Comparison of ENCODE assay signal across 19 cellular contexts in genomic region chrX:10048695-10049094, GRCh38.
DNase-seq lines count a peak whose midpoint lies in the region; ATAC-seq and TF ChIP-seq lines count a peak whose summit lies in the region.
"Had no signal": no experiment of that assay in that cellular context is flagged by ENCODE, and none has a peak within 500 bp of the region (broad histone marks: within the 10 kb centered on the region; RNA-seq: fewer than 3 reads in every experiment).

No MANE protein-coding gene starts in this region.

- WGBS in GM23248 (ENCODE audit: low coverage in 1 of 2, low lambda C conversion rate in 2 of 2, missing lambda C conversion rate in 2 of 2), 2 experiments, result 29 to 35% methylated on average over 7 of the region's 7 CpGs
- 82% methylated on average over 7 of the region's 7 CpGs for WGBS in smooth muscle cell (ENCODE audit: low lambda C conversion rate)

- in situ Hi-C loops in GM23248 (cut with MboI), result no loop called here

- H3K27ac ChIP-seq in GM23248 (peak overlapping the region; percentile 27; the same call in 1 of the 2 replicates), smooth muscle cell (ENCODE audit: low read depth) (peak overlapping the region; percentile 35), vagina (no peak overlapping the region)
- H3K27ac ChIP-seq: KMS-11, psoas muscle, transverse colon had no signal

- H3K4me3 ChIP-seq in GM23248, result peak overlapping the region; percentile 55
- no peak overlapping the region for H3K4me3 ChIP-seq in NT2/D1 (ENCODE audit: insufficient read length, low read depth)
- H3K4me3 ChIP-seq in fibroblast of the aortic adventitia (ENCODE audit: low read depth, low read length), result peak overlapping the region; percentile 46
- H3K4me3 ChIP-seq in smooth muscle cell, result no peak overlapping the region
- H3K4me3 ChIP-seq in vagina, result no peak overlapping the region
- H3K4me3 ChIP-seq: psoas muscle, transverse colon had no signal

- H3K4me2 ChIP-seq in GM23248 (ENCODE audit: unreplicated experiment) (peak overlapping the region; percentile 73), smooth muscle cell (no peak overlapping the region)
- H3K4me2 ChIP-seq: KMS-11 had no signal

- TF ChIP-seq CTCF in fibroblast of the aortic adventitia (IDR thresholded peaks at IDR 0.05; ENCODE audit: insufficient read depth, low read length) (no peak), smooth muscle cell (IDR thresholded peaks at IDR 0.05; ENCODE audit: borderline replicate concordance, insufficient read depth, poor library complexity, severe bottlenecking) (no peak), vagina (IDR thresholded peaks at IDR 0.05) (no peak)

- H3K9me2 ChIP-seq in GM23248 (ENCODE audit: insufficient read depth), result no peaks in the 10 kb centered on the region

- no peaks in the 10 kb centered on the region for H3K27me3 ChIP-seq in GM23248 (replicated peaks; ENCODE audit: insufficient read depth)
- no peaks in the 10 kb centered on the region for H3K27me3 ChIP-seq in NT2/D1 (ENCODE audit: insufficient read depth, insufficient read length)
- no peaks in the 10 kb centered on the region for H3K27me3 ChIP-seq in smooth muscle cell (ENCODE audit: low read depth)
- H3K27me3 ChIP-seq in vagina, result no peaks in the 10 kb centered on the region
- H3K27me3 ChIP-seq: transverse colon had no signal

- DNase-seq in GM23248 (peak; percentile 8), NT2/D1 (ENCODE audit: low read depth, low spot score) (no peak), fibroblast of the aortic adventitia (ENCODE audit: low read depth) (peak; percentile 30), smooth muscle cell (lab: John Stamatoyannopoulos, UW; ENCODE audit: unreplicated experiment) (no peak), activated T-cell treated with anti-CD3 and anti-CD28 coated beads for 4 hours (no peak), vagina (ENCODE audit: extremely low spot score in 2 of 2) (no peak)
- DNase-seq: activated CD8-positive, alpha-beta memory T cell treated with anti-CD3 and anti-CD28 coated beads for 24 hours; AML-193; Caco-2; NCI-H1092 treated with DMSO at 0.1 percent for 48 hours; NCI-H82; psoas muscle; stimulated activated CD4-positive, alpha-beta T cell treated with anti-CD3 and anti-CD28 coated beads, Interleukin-12 subunit alpha, Interleukin-12 subunit beta, amount 100 ng/mL, for 4 hours; transverse colon had no signal

- TF ChIP-seq POLR2A in vagina (IDR thresholded peaks at IDR 0.05), result no peak

- H3K9me3 ChIP-seq in GM23248 (ENCODE audit: low read depth) (no peaks in the 10 kb centered on the region), NT2/D1 (ENCODE audit: insufficient read depth, low read length) (peaks cover 4% of the 10 kb centered on the region; the same call in 1 of the 2 replicates), smooth muscle cell (replicated peaks; ENCODE audit: low read depth) (no peaks in the 10 kb centered on the region), vagina (no peaks in the 10 kb centered on the region)
- H3K9me3 ChIP-seq: Caco-2, psoas muscle, transverse colon had no signal

- H3K79me2 ChIP-seq in GM23248 (ENCODE audit: insufficient read depth) (peaks cover 48% of the 10 kb centered on the region), smooth muscle cell (ENCODE audit: low read depth) (no peaks in the 10 kb centered on the region)

- H3K4me1 ChIP-seq in GM23248 (ENCODE audit: insufficient read depth) (peaks cover 10% of the 10 kb centered on the region; the same call in 1 of the 2 replicates), NT2/D1 (ENCODE audit: insufficient read depth, insufficient read length) (peaks cover 22% of the 10 kb centered on the region), smooth muscle cell (ENCODE audit: low read depth) (peaks cover 3% of the 10 kb centered on the region), vagina (peaks cover 42% of the 10 kb centered on the region)
- H3K4me1 ChIP-seq: Caco-2 had no signal

- H2AFZ ChIP-seq in GM23248 (no peak overlapping the region), smooth muscle cell (ENCODE audit: low read depth) (no peak overlapping the region)

- H3K9ac ChIP-seq in GM23248, result peak overlapping the region; percentile 38; the same call in 1 of the 2 replicates
- peak overlapping the region; percentile 28 for H3K9ac ChIP-seq in NT2/D1 (ENCODE audit: insufficient read length, low read depth)
- no peak overlapping the region for H3K9ac ChIP-seq in smooth muscle cell (ENCODE audit: low read depth)
- H3K9ac ChIP-seq: KMS-11 had no signal

- H3K36me3 ChIP-seq in GM23248 (ENCODE audit: low read depth), result no peaks in the 10 kb centered on the region
- peaks cover 12% of the 10 kb centered on the region for H3K36me3 ChIP-seq in NT2/D1 (ENCODE audit: insufficient read depth, insufficient read length, low read length)
- H3K36me3 ChIP-seq in smooth muscle cell (ENCODE audit: low read depth), result no peaks in the 10 kb centered on the region
- H3K36me3 ChIP-seq in vagina, result no peaks in the 10 kb centered on the region
- H3K36me3 ChIP-seq: transverse colon had no signal

- no peaks in the 10 kb centered on the region for H3F3A ChIP-seq in GM23248 (ENCODE audit: insufficient read depth)
- H3F3A ChIP-seq in smooth muscle cell (ENCODE audit: low read depth), result no peaks in the 10 kb centered on the region

- intact Hi-C loops in vagina (cut with DNase I), result loop anchor here (10.0 kb wide), 1 partner anchor 1966 kb away; no protein-coding TSS in a partner anchor

- H4K20me1 ChIP-seq in GM23248 (ENCODE audit: insufficient read depth), result no peaks in the 10 kb centered on the region
- peaks cover 42% of the 10 kb centered on the region for H4K20me1 ChIP-seq in smooth muscle cell (ENCODE audit: low read depth)

- ATAC-seq in HG03469 (IDR thresholded peaks at IDR 0.05; ENCODE audit: unreplicated experiment), result no peak
- ATAC-seq: activated CD4-positive, CD25-positive, alpha-beta regulatory T cell treated with anti-CD3 and anti-CD28 coated beads, Interleukin-2, amount 50 U/mL, for 24 hours; esophagus mucosa; Panc1; psoas muscle had no signal

Comparison
In these comparisons a context has a peak if more than half of its experiments do, and no peak if none do; other contexts are left out.
1. DNase-seq: peak in GM23248 (single experiment) and fibroblast of the aortic adventitia (single experiment); none in NT2/D1 (single experiment), smooth muscle cell (single experiment), activated T-cell treated with anti-CD3 and anti-CD28 coated beads for 4 hours (single experiment) and vagina (0 of 2).
2. H3K4me3 ChIP-seq: peak in GM23248 (single experiment) and fibroblast of the aortic adventitia (single experiment); none in NT2/D1 (single experiment), smooth muscle cell (single experiment) and vagina (0 of 2).